ENCODE assay signal across 16 cellular contexts in the genomic region with DNA sequence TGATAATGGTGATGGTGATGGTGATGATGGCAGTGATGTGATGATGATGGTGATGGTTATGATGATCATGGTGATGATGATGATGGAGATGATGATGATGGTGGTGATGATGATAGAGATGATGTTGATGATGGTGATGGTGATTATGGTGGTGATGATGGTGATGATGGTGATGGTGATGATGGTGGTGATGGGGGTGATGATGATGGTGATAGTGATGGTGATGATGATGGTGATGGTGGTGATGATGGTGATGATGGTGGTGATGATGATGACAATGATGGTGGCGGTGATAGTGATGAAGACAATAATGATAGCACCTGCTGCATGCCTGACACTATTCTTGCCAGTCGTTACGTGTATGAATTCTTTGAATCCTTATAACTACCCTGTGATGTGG.
A peak's percentile ranks its signal among the peaks of the same experiment; 100 is the strongest.
DNase-seq lines count a peak whose midpoint lies in the region; ATAC-seq, FAIRE-seq and TF ChIP-seq lines count a peak whose summit lies in the region.
"Had no signal": no experiment of that assay in that cellular context is flagged by ENCODE, and none has a peak within 500 bp of the region (broad histone marks: within the 10 kb centered on the region; RNA-seq: fewer than 3 reads in every experiment).

No MANE protein-coding gene starts in this region.

- no peaks in the 10 kb centered on the region for H3K36me3 ChIP-seq in PC-3 (ENCODE audit: low read depth, low read length)

- H3K4me1 ChIP-seq in PC-3 (ENCODE audit: insufficient read depth, low read length) = no peaks in the 10 kb centered on the region
- H3K4me1 ChIP-seq: Caco-2 had no signal

- ATAC-seq in PC-3 = no peak
- ATAC-seq: CD8-positive, alpha-beta T cell had no signal

- no peaks in the 10 kb centered on the region for H3K9me2 ChIP-seq in PC-3 (replicated peaks; ENCODE audit: low read length)

- peaks cover 18% of the 10 kb centered on the region for H3K36me3 Mint-ChIP-seq in endothelial cell (ENCODE audit: low read depth, unreplicated experiment)
- H3K36me3 Mint-ChIP-seq: CD4-positive, CD25-positive, alpha-beta regulatory T cell; CD8-positive, alpha-beta T cell had no signal

- H3K4me1 Mint-ChIP-seq in endothelial cell (ENCODE audit: unreplicated experiment) = no peaks in the 10 kb centered on the region
- H3K4me1 Mint-ChIP-seq: CD4-positive, CD25-positive, alpha-beta regulatory T cell had no signal

- H3K9me3 ChIP-seq in PC-3 (ENCODE audit: low read length) = peaks cover 23% of the 10 kb centered on the region; the same call in 1 of the 2 replicates
- H3K9me3 ChIP-seq: Caco-2 had no signal

- H3K4me3 Mint-ChIP-seq in endothelial cell (ENCODE audit: unreplicated experiment) = peak overlapping the region; percentile 39
- H3K4me3 Mint-ChIP-seq: CD4-positive, CD25-positive, alpha-beta regulatory T cell; CD8-positive, alpha-beta T cell had no signal

- POLR2A ChIA-PET in PC-3 (lab: Charles Lee; ENCODE audit: unreplicated experiment) = no interaction called here

- H3K4me2 ChIP-seq in PC-3 (ENCODE audit: low read length) = no peak overlapping the region

- no peak for TF ChIP-seq CTCF in endothelial cell (IDR thresholded peaks at IDR 0.05; ENCODE audit: unreplicated experiment)
- no peak for TF ChIP-seq CTCF in PC-3 (conservative IDR thresholded peaks at IDR 0.05; ENCODE audit: low read depth, low read length)

- no peak for TF ChIP-seq POLR2A in H54 (IDR thresholded peaks at IDR 0.05; ENCODE audit: low read depth, low read length)

- H3K27me3 ChIP-seq in PC-3 (ENCODE audit: low read length) = no peaks in the 10 kb centered on the region

- H2AFZ ChIP-seq in PC-3 (ENCODE audit: low read length) = no peak overlapping the region
- H2AFZ ChIP-seq: GM23248 had no signal

- H3K27ac Mint-ChIP-seq in endothelial cell (ENCODE audit: unreplicated experiment) = no peak overlapping the region
- H3K27ac Mint-ChIP-seq: CD4-positive, CD25-positive, alpha-beta regulatory T cell; CD8-positive, alpha-beta T cell had no signal

- intact Hi-C loops in PC-3 (cut with micrococcal nuclease) = no loop called here

- DNase-seq in H54 (ENCODE audit: insufficient read length, low spot score) (no peak), HTR-8/SVneo (ENCODE audit: insufficient read length, low spot score) (no peak), endothelial cell (ENCODE audit: low spot score) (no peak), SW 1271 (lab: John Stamatoyannopoulos, UW) (no peak), PC-3 (no peak), globus pallidus (ENCODE audit: low spot score) (no peak)
- DNase-seq: Caco-2; CD4-positive, CD25-positive, alpha-beta regulatory T cell; CD8-positive, alpha-beta T cell; DMS153; DND-41; GM23248; HCEC 1CT had no signal

- H3K79me2 ChIP-seq in PC-3 (ENCODE audit: low read length) = no peaks in the 10 kb centered on the region

- H3K9me3 Mint-ChIP-seq in endothelial cell (ENCODE audit: unreplicated experiment) = peaks cover 43% of the 10 kb centered on the region
- H3K9me3 Mint-ChIP-seq: CD8-positive, alpha-beta T cell had no signal

- BruUV-seq in PC-3 (replicated peaks; lab: Mats Ljungman, UMichigan) = no TSS peak

- no peaks in the 10 kb centered on the region for H4K20me1 ChIP-seq in PC-3 (ENCODE audit: low read length)

- H3K9ac ChIP-seq in PC-3 (ENCODE audit: low read length) = no peak overlapping the region
- H3K9ac ChIP-seq: GM23248 had no signal

- H3K27ac ChIP-seq in PC-3 (ENCODE audit: low read length) = no peak overlapping the region
- H3K27ac ChIP-seq: C4-2B, GM23248 had no signal

- CTCF ChIA-PET in PC-3 (lab: Charles Lee) = no interaction called here

- H3K27me3 Mint-ChIP-seq in endothelial cell (ENCODE audit: unreplicated experiment) = peaks cover 2% of the 10 kb centered on the region
- H3K27me3 Mint-ChIP-seq: CD4-positive, CD25-positive, alpha-beta regulatory T cell had no signal

- H3F3A ChIP-seq in PC-3 (ENCODE audit: low read length, unreplicated experiment) = no peaks in the 10 kb centered on the region

- no peak overlapping the region for H3K4me3 ChIP-seq in PC-3 (ENCODE audit: low read length)
- H3K4me3 ChIP-seq: GM23248 had no signal

- peak; percentile 61 for FAIRE-seq in H54 (lab: Jason Lieb, UNC)
- FAIRE-seq in HTR-8/SVneo (lab: Jason Lieb, UNC) = peak; percentile 93
- FAIRE-seq: G401.6, GM12892 had no signal
